19 cellular contexts compared by ENCODE assay signal in the genomic region with DNA sequence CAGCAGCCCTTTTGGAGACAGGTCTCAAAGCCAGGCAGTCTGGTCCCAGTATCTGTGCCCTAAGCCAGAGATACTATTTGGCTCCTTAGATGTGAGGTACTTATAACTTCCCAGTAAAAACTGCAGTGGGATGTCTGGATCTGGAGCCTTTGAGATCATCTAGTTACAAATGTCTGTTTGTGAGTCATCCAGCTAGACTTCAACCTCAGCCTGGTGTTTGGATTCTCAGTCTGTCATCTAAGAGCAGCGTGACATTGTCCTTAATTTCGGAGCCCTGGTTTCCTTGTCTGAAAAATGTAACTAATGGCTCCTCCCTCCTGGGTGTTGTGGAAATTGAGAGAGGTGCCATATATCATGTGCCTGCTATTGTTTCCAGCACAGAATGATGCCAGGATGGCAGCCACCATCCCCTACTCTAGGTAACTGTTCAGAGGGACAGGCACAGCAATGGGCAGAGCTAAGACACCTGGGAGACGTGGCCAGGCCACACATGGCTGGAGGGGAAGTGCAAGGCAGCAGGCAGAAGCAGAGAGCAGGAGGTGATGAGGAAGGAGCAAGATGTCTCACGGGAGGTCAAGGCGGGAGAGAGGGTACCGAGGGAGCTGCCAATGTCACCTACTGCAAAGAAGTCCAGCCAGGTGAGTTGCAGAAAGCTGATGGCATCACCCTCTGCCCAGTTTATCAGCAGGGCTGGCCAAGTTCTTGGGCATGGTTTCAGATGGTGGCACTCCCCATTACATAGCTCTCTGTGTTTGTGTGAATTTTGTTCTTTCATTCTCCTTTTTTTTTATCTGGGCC. TPM values are rescaled to one million over a fixed set of nuclear protein-coding genes. Genes with fewer than 3 reads are reported as not detected.
DNase-seq lines count a peak whose midpoint lies in the region; ATAC-seq, FAIRE-seq and TF ChIP-seq lines count a peak whose summit lies in the region.
"Had no signal": no experiment of that assay in that cellular context is flagged by ENCODE, and none has a peak within 500 bp of the region (broad histone marks: within the 10 kb centered on the region; RNA-seq: fewer than 3 reads in every experiment).

No MANE protein-coding gene starts in this region.

- H3K9me3 ChIP-seq in adipocyte (ENCODE audit: control insufficient read depth, low read length), result no peaks in the 10 kb centered on the region
- no peaks in the 10 kb centered on the region for H3K9me3 ChIP-seq in mesenchymal stem cell (ENCODE audit: control insufficient read depth, low read length)
- H3K9me3 ChIP-seq: body of pancreas, heart left ventricle, prostate gland had no signal

- no peak overlapping the region for H3K23ac ChIP-seq in mesenchymal stem cell (ENCODE audit: low read length in 2 of 2)

- FAIRE-seq in GM12891 (lab: Jason Lieb, UNC), result no peak

- H3K79me1 ChIP-seq in mesenchymal stem cell (replicated peaks; ENCODE audit: low read length, poor library complexity, severe bottlenecking), result peaks cover 4% of the 10 kb centered on the region

- H3K4me1 ChIP-seq in adipocyte (ENCODE audit: control insufficient read depth, insufficient read depth, low read length) (peaks cover 44% of the 10 kb centered on the region), mesenchymal stem cell (ENCODE audit: control insufficient read depth, insufficient read depth, low read depth, low read length) (peaks cover 18% of the 10 kb centered on the region)
- H3K4me1 ChIP-seq: prostate gland had no signal

- peak overlapping the region in 1 of 2 experiments; percentile 73 for H3K14ac ChIP-seq in mesenchymal stem cell (ENCODE audit: low read length in 2 of 2)

- H3K27me3 ChIP-seq in adipocyte (replicated peaks; ENCODE audit: control insufficient read depth, insufficient read depth, low read length), result no peaks in the 10 kb centered on the region
- no peaks in the 10 kb centered on the region for H3K27me3 ChIP-seq in mesenchymal stem cell (ENCODE audit: control insufficient read depth in 1 of 2, insufficient read depth in 1 of 2, low read length in 2 of 2)
- H3K27me3 ChIP-seq: body of pancreas, heart left ventricle had no signal

- no peak for TF ChIP-seq CTCF in coronary artery (IDR thresholded peaks at IDR 0.05)

- H2BK12ac ChIP-seq in mesenchymal stem cell (ENCODE audit: low read length in 2 of 2), result peak overlapping the region in 1 of 2 experiments; percentile 85

- H3K36me3 ChIP-seq in adipocyte (ENCODE audit: control insufficient read depth, insufficient read depth, low read length, severe bottlenecking) (no peaks in the 10 kb centered on the region), mesenchymal stem cell (ENCODE audit: control insufficient read depth in 1 of 2, insufficient read depth in 2 of 2, low read depth in 1 of 2, low read length in 2 of 2) (peaks cover 10 to 33% of the 10 kb centered on the region in 2 experiments)
- H3K36me3 ChIP-seq: prostate gland had no signal

- peak overlapping the region; percentile 54 to 89 for H3K4ac ChIP-seq in mesenchymal stem cell (ENCODE audit: low read depth in 1 of 2, low read length in 2 of 2)

- no peak overlapping the region for H2BK120ac ChIP-seq in mesenchymal stem cell (ENCODE audit: low read depth, low read length)

- H4K8ac ChIP-seq in mesenchymal stem cell (ENCODE audit: low read length), result no peak overlapping the region

- peak overlapping the region; percentile 43 for H2AK5ac ChIP-seq in mesenchymal stem cell (ENCODE audit: low read length, severe bottlenecking)

- no peak overlapping the region for H3K27ac ChIP-seq in mesenchymal stem cell (ENCODE audit: low read length, poor library complexity, severe bottlenecking)
- no peak overlapping the region for H3K27ac ChIP-seq in coronary artery
- H3K27ac ChIP-seq: body of pancreas, prostate gland had no signal

- H3K18ac ChIP-seq in mesenchymal stem cell (ENCODE audit: low read depth in 1 of 2, low read length in 2 of 2), result peak overlapping the region; percentile 14 to 84

- H3K4me3 ChIP-seq in adipocyte (ENCODE audit: low read length) (no peak overlapping the region), mesenchymal stem cell (ENCODE audit: insufficient read depth in 1 of 2, low read depth in 1 of 2, low read length in 2 of 2) (peak overlapping the region in 1 of 2 experiments; percentile 1), coronary artery (no peak overlapping the region)
- H3K4me3 ChIP-seq: body of pancreas, heart left ventricle, lung, prostate gland had no signal

- 66% methylated on average over 6 of the region's 6 CpGs for WGBS in mesenchymal stem cell

- no peak overlapping the region for H2AFZ ChIP-seq in mesenchymal stem cell (ENCODE audit: low read depth, low read length)

- no peak overlapping the region for H3K4me2 ChIP-seq in mesenchymal stem cell (ENCODE audit: low read length, poor library complexity, severe bottlenecking)

- peak overlapping the region; percentile 77 for H4K91ac ChIP-seq in mesenchymal stem cell (ENCODE audit: low read length)

- H3K9ac ChIP-seq in adipocyte (ENCODE audit: low read length), result peak overlapping the region; percentile 30
- H3K9ac ChIP-seq in mesenchymal stem cell (ENCODE audit: low read length), result no peak overlapping the region

- H2BK5ac ChIP-seq in mesenchymal stem cell (ENCODE audit: low read depth, low read length, poor library complexity, severe bottlenecking), result no peak overlapping the region

- ATAC-seq in HG03520 (IDR thresholded peaks at IDR 0.05; ENCODE audit: unreplicated experiment), result no peak
- ATAC-seq: body of pancreas had no signal

- H2BK15ac ChIP-seq in mesenchymal stem cell (ENCODE audit: low read depth, poor library complexity, severe bottlenecking), result peak overlapping the region; percentile 37

- DNase-seq in A172 (ENCODE audit: low spot score) (peak; percentile 50), EH (ENCODE audit: low read depth) (peak; percentile 86), adipocyte (ENCODE audit: low read depth) (peak; percentile 43), mesenchymal stem cell (peak; percentile 88), NCI-H1048 (lab: John Stamatoyannopoulos, UW) (no peak), GM12891 (ENCODE audit: insufficient read length, low spot score) (no peak), coronary artery (ENCODE audit: low spot score) (no peak)
- DNase-seq: activated B cell treated with CpG ODN at 0.5 μM for 24 hours; activated T-cell treated with anti-CD3 and anti-CD28 coated beads for 4 hours; body of pancreas; GDM1; NCI-H146; NCI-H82; stimulated activated CD4-positive, alpha-beta T cell treated with anti-CD3 and anti-CD28 coated beads, Interleukin-2, amount 100 ng/mL, for 48 hours; stimulated activated naive CD4-positive, alpha-beta T cell had no signal

- TF ChIP-seq POLR2A in GM12891 (IDR thresholded peaks at IDR 0.05; ENCODE audit: low read depth, low read length), result no peak

TF ChIP-seq in GM12891, 5 proteins besides CTCF, POLR2A, EP300 and RAD21:
- no peak for TF ChIP-seq POLR2AphosphoS5 (IDR thresholded peaks at IDR 0.05; ENCODE audit: low read depth, low read length)
- TF ChIP-seq POU2F2 (IDR thresholded peaks at IDR 0.05; ENCODE audit: low read depth, low read length), result no peak
- TF ChIP-seq TAF1 (IDR thresholded peaks at IDR 0.05; ENCODE audit: low read depth, low read length), result no peak
- TF ChIP-seq SPI1 (IDR thresholded peaks at IDR 0.05; ENCODE audit: low read depth, low read length), result no peak
- TF ChIP-seq PAX5 (IDR thresholded peaks at IDR 0.05; ENCODE audit: insufficient read depth, low read length, severe bottlenecking), result no peak

RNA-seq across cellular contexts. Expression of gene ST3GAL4, which starts 20.6 kb away (rescaled TPM):
- 16.7 and 19.4 TPM in 2 replicates for total RNA-seq in A172 (2014; rRNA removed; shearing (Covaris generic))
- 11.1 TPM for polyA plus RNA-seq in mesenchymal stem cell (2013, experiment 1 of 2)
- polyA plus RNA-seq in mesenchymal stem cell (2013, experiment 2 of 2), result 11.5 TPM
- 3.5 TPM for polyA plus RNA-seq in GM12891 (2012; ENCODE audit: low read depth, missing spikeins)

RNA-seq across cellular contexts. Expression of gene DCPS, which starts 31.0 kb away (rescaled TPM):
- 16.2 and 16.6 TPM in 2 replicates for total RNA-seq in A172 (2014; rRNA removed; shearing (Covaris generic))
- polyA plus RNA-seq in mesenchymal stem cell (2013, experiment 1 of 2), result 13.0 TPM
- polyA plus RNA-seq in mesenchymal stem cell (2013, experiment 2 of 2), result 12.5 TPM
- 45.3 TPM for polyA plus RNA-seq in GM12891 (2012; ENCODE audit: low read depth, missing spikeins)

RNA-seq across cellular contexts. Expression of gene TIRAP, which starts 52.0 kb away (rescaled TPM):
- 2.3 and 4.1 TPM in 2 replicates for total RNA-seq in A172 (2014; rRNA removed; shearing (Covaris generic))
- 8.4 TPM for polyA plus RNA-seq in mesenchymal stem cell (2013, experiment 1 of 2)
- 7.2 TPM for polyA plus RNA-seq in mesenchymal stem cell (2013, experiment 2 of 2)
- 3.9 TPM for polyA plus RNA-seq in GM12891 (2012; ENCODE audit: low read depth, missing spikeins)

Comparison
In these comparisons a context has a peak if more than half of its experiments do, and no peak if none do; other contexts are left out.
1. DNase-seq: peak in A172 (single experiment), EH (single experiment), adipocyte (single experiment) and mesenchymal stem cell (single experiment); none in NCI-H1048 (single experiment), GM12891 (single experiment) and coronary artery (single experiment).